9 cellular contexts compared by ENCODE assay signal in the genomic region with DNA sequence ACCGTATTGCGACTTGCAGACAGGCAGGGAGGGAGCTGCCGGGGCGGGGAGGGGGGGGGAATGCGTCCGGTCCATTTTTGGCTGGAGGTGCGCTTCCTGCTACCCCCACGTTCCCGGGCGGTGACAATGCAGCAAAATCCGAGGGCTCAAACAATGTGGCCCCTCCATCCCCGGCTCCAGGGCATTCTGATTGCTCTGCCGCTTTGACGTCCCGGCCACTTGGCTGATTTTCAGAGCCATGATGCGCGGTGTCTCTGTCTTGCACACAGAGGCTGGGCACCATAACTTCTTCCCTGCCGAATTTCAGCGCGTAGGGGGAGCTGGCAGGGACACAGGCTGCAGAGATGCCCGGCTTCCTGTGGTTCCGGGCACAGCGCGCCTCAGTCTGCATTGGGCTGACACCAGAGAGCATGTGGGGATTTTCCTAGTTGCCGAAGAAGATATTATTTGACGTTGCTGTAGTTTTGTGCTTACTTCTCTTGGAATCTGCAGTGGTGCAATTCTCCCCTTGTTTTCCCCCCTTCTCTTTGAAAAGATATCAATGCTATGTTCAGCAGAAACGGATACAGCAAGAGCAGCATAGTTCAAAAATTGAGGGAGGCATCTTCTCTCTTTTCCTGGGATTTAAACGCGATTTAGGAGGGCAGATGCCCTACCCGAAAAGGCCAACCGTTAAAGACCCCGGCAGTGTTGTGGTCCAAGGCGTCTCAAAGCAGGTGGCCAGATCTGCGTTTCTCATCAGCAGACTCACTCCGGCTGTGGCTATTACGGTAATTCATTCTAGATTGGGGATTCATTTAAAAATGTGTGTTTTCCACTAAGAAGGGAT.
DNase-seq lines count a peak whose midpoint lies in the region; TF ChIP-seq lines count a peak whose summit lies in the region.
"Had no signal": no experiment of that assay in that cellular context is flagged by ENCODE, and none has a peak within 500 bp of the region (broad histone marks: within the 10 kb centered on the region; RNA-seq: fewer than 3 reads in every experiment).

No MANE protein-coding gene starts in this region.

- peaks cover 33% of the 10 kb centered on the region for H3K4me1 ChIP-seq in HUES6 (ENCODE audit: control insufficient read depth, insufficient read depth, low read length)

- H3K9me3 ChIP-seq in HUES6 (ENCODE audit: control insufficient read depth, insufficient read depth, low read depth, low read length): no peaks in the 10 kb centered on the region

- peak overlapping the region; percentile 80 for H3K4me3 Mint-ChIP-seq in nephron progenitor cell

- H3K36me3 Mint-ChIP-seq in nephron progenitor cell (ENCODE audit: low read depth): no peaks in the 10 kb centered on the region

- DNase-seq in AG09309 (ENCODE audit: low read depth) (no peak), coronary artery (ENCODE audit: low spot score) (no peak), nephron progenitor cell (no peak), GF-D8 (lab: John Stamatoyannopoulos, UW) (no peak), inferior parietal cortex (ENCODE audit: extremely low spot score) (no peak), NAMALWA (ENCODE audit: low spot score) (no peak)
- no peak for DNase-seq in activated CD8-positive, alpha-beta memory T cell treated with anti-CD3 and anti-CD28 coated beads, Interleukin-2, amount 50 U/mL, for 4 hours
- DNase-seq: effector CD8-positive, alpha-beta T cell had no signal

- H3K4me3 ChIP-seq in AG09309 (ENCODE audit: control insufficient read depth, low read depth, low read length): peak overlapping the region; percentile 46
- H3K4me3 ChIP-seq in HUES6 (ENCODE audit: low read depth, low read length): peak overlapping the region; percentile 80
- peak overlapping the region; percentile 72 for H3K4me3 ChIP-seq in coronary artery

- H3K27ac Mint-ChIP-seq in nephron progenitor cell: no peak overlapping the region

- H3K27me3 Mint-ChIP-seq in nephron progenitor cell (ENCODE audit: low read depth, poor library complexity): peaks cover 83% of the 10 kb centered on the region

- TF ChIP-seq CTCF in AG09309 (IDR thresholded peaks at IDR 0.05; ENCODE audit: control insufficient read depth, insufficient read depth, low read depth, low read length, missing control alignments) (no peak), coronary artery (IDR thresholded peaks at IDR 0.05) (no peak), nephron progenitor cell (IDR thresholded peaks at IDR 0.05) (no peak)

- H3K9ac ChIP-seq in HUES6 (ENCODE audit: low read length): peak overlapping the region; percentile 87

- peaks cover 8% of the 10 kb centered on the region for H3K4me1 Mint-ChIP-seq in nephron progenitor cell

- H3K27me3 ChIP-seq in HUES6 (ENCODE audit: control insufficient read depth, insufficient read depth, low read length): peaks cover 54% of the 10 kb centered on the region

- no peaks in the 10 kb centered on the region for H3K9me3 Mint-ChIP-seq in nephron progenitor cell

- H3K27ac ChIP-seq in HUES6 (ENCODE audit: low read depth, low read length) (peak overlapping the region; percentile 48; the same call in 1 of the 2 replicates), coronary artery (no peak overlapping the region)

- H3K36me3 ChIP-seq in HUES6 (ENCODE audit: control insufficient read depth, insufficient read depth, low read length): no peaks in the 10 kb centered on the region
